Comparison of ENCODE assay signal across 1 cellular context in genomic region chr6:166775180-166775922, GRCh38.
TF ChIP-seq lines count a peak whose summit lies in the region.

No MANE protein-coding gene starts in this region.

TF ChIP-seq in HepG2, 621 proteins besides CTCF, POLR2A, EP300 and RAD21 (continued from another document and continues in another):
- TF ChIP-seq ZNF432 (CRISPR knock-in tag; IDR thresholded peaks at IDR 0.05; ENCODE audit: borderline replicate concordance) (no peak), ZNF891 (CRISPR knock-in tag; IDR thresholded peaks at IDR 0.05) (no peak), PAWR (CRISPR knock-in tag; IDR thresholded peaks at IDR 0.05; ENCODE audit: borderline replicate concordance) (no peak), MBD4 (IDR thresholded peaks at IDR 0.05; ENCODE audit: borderline replicate concordance, low read length) (no peak), GLMP (CRISPR knock-in tag; IDR thresholded peaks at IDR 0.05; ENCODE audit: borderline replicate concordance) (no peak), CREBL2 (CRISPR knock-in tag; IDR thresholded peaks at IDR 0.05; ENCODE audit: borderline replicate concordance) (no peak), ZNF576 (CRISPR knock-in tag; IDR thresholded peaks at IDR 0.05) (no peak), ZFP36 (IDR thresholded peaks at IDR 0.05; ENCODE audit: borderline replicate concordance, low read depth, low read length, partially characterized antibody) (no peak), GLI4 (CRISPR knock-in tag; IDR thresholded peaks at IDR 0.05; ENCODE audit: borderline replicate concordance) (no peak), MTF2 (CRISPR knock-in tag; IDR thresholded peaks at IDR 0.05; ENCODE audit: borderline replicate concordance) (no peak), ZNF431 (CRISPR knock-in tag; IDR thresholded peaks at IDR 0.05; ENCODE audit: borderline replicate concordance, low read depth) (no peak), ZMAT5 (CRISPR knock-in tag; IDR thresholded peaks at IDR 0.05; ENCODE audit: borderline replicate concordance, low read depth) (no peak), CCDC6 (CRISPR knock-in tag; IDR thresholded peaks at IDR 0.05) (no peak), TEAD3 (CRISPR knock-in tag; optimal IDR thresholded peaks at IDR 0.05; ENCODE audit: borderline replicate concordance) (peak; percentile 43), ZBTB3 (CRISPR knock-in tag; IDR thresholded peaks at IDR 0.05; ENCODE audit: borderline replicate concordance, low read depth) (no peak), ZNF12 (CRISPR knock-in tag; IDR thresholded peaks at IDR 0.05) (no peak), ZFP41 (CRISPR knock-in tag; IDR thresholded peaks at IDR 0.05; ENCODE audit: borderline replicate concordance) (no peak), IRF2 (CRISPR knock-in tag; IDR thresholded peaks at IDR 0.05) (0 out of 2 replicates have a peak, but pooled peaks have one; percentile 54), FOXC1 (CRISPR knock-in tag; IDR thresholded peaks at IDR 0.05; ENCODE audit: borderline replicate concordance) (no peak), ZNF556 (CRISPR knock-in tag; IDR thresholded peaks at IDR 0.05; ENCODE audit: borderline replicate concordance) (no peak), ZNF672 (CRISPR knock-in tag; IDR thresholded peaks at IDR 0.05) (no peak), GFI1 (CRISPR knock-in tag; IDR thresholded peaks at IDR 0.05; ENCODE audit: borderline replicate concordance) (no peak), ZNF501 (CRISPR knock-in tag; IDR thresholded peaks at IDR 0.05) (peak; percentile 34; the same call in 1 of the 2 replicates), ZXDC (CRISPR knock-in tag; IDR thresholded peaks at IDR 0.05) (0 out of 2 replicates have a peak, but pooled peaks have one; percentile 67), GATA4 (IDR thresholded peaks at IDR 0.05; ENCODE audit: borderline replicate concordance, low read depth) (no peak), ZNF678 (CRISPR knock-in tag; IDR thresholded peaks at IDR 0.05) (no peak), NFKB2 (CRISPR knock-in tag; IDR thresholded peaks at IDR 0.05; ENCODE audit: borderline replicate concordance) (0 out of 2 replicates have a peak, but pooled peaks have one; percentile 42), ZNF670 (CRISPR knock-in tag; IDR thresholded peaks at IDR 0.05; ENCODE audit: borderline replicate concordance) (no peak), ZSCAN20 (CRISPR knock-in tag; IDR thresholded peaks at IDR 0.05; ENCODE audit: borderline replicate concordance) (no peak), HNF4G (IDR thresholded peaks at IDR 0.05; ENCODE audit: borderline replicate concordance, low read depth, low read length) (no peak), HNF4G (CRISPR knock-in tag; IDR thresholded peaks at IDR 0.05; ENCODE audit: borderline replicate concordance, low read depth) (no peak), GTF2F1 (IDR thresholded peaks at IDR 0.05; ENCODE audit: low read length) (no peak), ATF1 (CRISPR knock-in tag; IDR thresholded peaks at IDR 0.05) (no peak), NR2F6 (IDR thresholded peaks at IDR 0.05) (no peak), NR2F6 (CRISPR knock-in tag; IDR thresholded peaks at IDR 0.05) (no peak), ZNF777 (CRISPR knock-in tag; IDR thresholded peaks at IDR 0.05) (0 out of 2 replicates have a peak, but pooled peaks have one; percentile 25), HMGXB4 (CRISPR knock-in tag; IDR thresholded peaks at IDR 0.05; ENCODE audit: borderline replicate concordance in 1 of 2, low read depth in 1 of 2) (0 out of 4 replicates have a peak, but pooled peaks of 1 of the 2 experiments have one; percentile 23), ZNF879 (CRISPR knock-in tag; IDR thresholded peaks at IDR 0.05) (no peak), MATR3 (CRISPR knock-in tag; IDR thresholded peaks at IDR 0.05) (no peak), SAP130 (CRISPR knock-in tag; IDR thresholded peaks at IDR 0.05; ENCODE audit: low read depth) (no peak), CAMTA2 (CRISPR knock-in tag; IDR thresholded peaks at IDR 0.05; ENCODE audit: borderline replicate concordance) (no peak), ZNF326 (CRISPR knock-in tag; IDR thresholded peaks at IDR 0.05; ENCODE audit: borderline replicate concordance) (no peak), MED13 (CRISPR knock-in tag; IDR thresholded peaks at IDR 0.05) (no peak), ATF3 (CRISPR knock-in tag; IDR thresholded peaks at IDR 0.05) (no peak), SMC3 (IDR thresholded peaks at IDR 0.05; ENCODE audit: low read length) (peak; percentile 73), SKI (IDR thresholded peaks at IDR 0.05; ENCODE audit: partially characterized antibody) (no peak), ZNF180 (CRISPR knock-in tag; IDR thresholded peaks at IDR 0.05; ENCODE audit: borderline replicate concordance, low read depth) (no peak), ZNF256 (CRISPR knock-in tag; conservative IDR thresholded peaks at IDR 0.05) (no peak), SETDB1 (CRISPR knock-in tag; IDR thresholded peaks at IDR 0.05; ENCODE audit: borderline replicate concordance) (no peak), HIC2 (CRISPR knock-in tag; IDR thresholded peaks at IDR 0.05; ENCODE audit: low read depth) (no peak), SMAD3 (CRISPR knock-in tag; IDR thresholded peaks at IDR 0.05) (0 out of 2 replicates have a peak, but pooled peaks have one; percentile 33)
- TF ChIP-seq, protein P1, sequence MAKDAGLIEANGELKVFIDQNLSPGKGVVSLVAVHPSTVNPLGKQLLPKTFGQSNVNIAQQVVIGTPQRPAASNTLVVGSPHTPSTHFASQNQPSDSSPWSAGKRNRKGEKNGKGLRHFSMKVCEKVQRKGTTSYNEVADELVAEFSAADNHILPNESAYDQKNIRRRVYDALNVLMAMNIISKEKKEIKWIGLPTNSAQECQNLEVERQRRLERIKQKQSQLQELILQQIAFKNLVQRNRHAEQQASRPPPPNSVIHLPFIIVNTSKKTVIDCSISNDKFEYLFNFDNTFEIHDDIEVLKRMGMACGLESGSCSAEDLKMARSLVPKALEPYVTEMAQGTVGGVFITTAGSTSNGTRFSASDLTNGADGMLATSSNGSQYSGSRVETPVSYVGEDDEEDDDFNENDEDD (CRISPR knock-in tag; IDR thresholded peaks at IDR 0.05; ENCODE audit: borderline replicate concordance): peak; percentile 23; the same call in 1 of the 2 replicates
- TF ChIP-seq, protein P2, sequence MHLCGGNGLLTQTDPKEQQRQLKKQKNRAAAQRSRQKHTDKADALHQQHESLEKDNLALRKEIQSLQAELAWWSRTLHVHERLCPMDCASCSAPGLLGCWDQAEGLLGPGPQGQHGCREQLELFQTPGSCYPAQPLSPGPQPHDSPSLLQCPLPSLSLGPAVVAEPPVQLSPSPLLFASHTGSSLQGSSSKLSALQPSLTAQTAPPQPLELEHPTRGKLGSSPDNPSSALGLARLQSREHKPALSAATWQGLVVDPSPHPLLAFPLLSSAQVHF (CRISPR knock-in tag; IDR thresholded peaks at IDR 0.05): no peak
- TF ChIP-seq, protein P3, sequence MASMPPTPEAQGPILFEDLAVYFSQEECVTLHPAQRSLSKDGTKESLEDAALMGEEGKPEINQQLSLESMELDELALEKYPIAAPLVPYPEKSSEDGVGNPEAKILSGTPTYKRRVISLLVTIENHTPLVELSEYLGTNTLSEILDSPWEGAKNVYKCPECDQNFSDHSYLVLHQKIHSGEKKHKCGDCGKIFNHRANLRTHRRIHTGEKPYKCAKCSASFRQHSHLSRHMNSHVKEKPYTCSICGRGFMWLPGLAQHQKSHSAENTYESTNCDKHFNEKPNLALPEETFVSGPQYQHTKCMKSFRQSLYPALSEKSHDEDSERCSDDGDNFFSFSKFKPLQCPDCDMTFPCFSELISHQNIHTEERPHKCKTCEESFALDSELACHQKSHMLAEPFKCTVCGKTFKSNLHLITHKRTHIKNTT (CRISPR knock-in tag; IDR thresholded peaks at IDR 0.05): no peak
